17 cellular contexts compared by ENCODE assay signal in the genomic region with DNA sequence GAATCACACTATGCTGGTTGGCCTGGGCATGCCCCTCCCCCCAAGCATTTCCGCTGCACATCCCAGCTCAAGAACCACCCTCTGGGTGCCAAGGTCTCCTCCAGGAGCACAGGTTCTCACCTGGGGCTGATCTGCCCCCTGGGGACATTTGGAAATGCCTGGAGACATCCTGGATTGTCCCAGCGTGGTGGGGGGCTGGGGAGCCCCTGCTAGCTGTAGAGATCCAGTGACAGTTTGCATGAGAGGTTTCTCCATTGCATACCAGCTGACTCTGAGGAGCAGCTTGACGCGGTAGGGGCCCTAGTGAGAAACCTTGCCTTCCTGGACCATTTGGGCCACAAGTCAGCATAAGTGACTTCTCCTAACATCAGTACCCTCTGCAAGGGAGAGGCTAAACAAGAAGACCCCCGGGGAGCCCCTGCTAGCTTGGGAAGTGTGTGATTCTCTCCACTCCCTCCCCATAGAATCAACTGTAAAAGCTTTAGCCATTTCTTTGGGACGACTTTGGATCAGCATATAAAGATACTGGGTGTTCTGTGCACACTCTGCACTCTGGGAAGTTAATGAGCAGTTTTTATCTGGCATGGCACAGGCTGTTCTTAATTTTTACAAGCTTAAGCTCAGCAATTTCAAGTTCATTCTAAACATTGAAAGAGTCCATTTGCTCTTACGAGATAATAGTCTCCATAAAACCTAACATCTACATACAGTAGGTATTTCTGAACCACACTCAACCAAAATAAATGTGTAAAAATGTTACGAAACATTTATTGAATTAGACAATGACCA.
DNase-seq lines count a peak whose midpoint lies in the region; ATAC-seq, FAIRE-seq and TF ChIP-seq lines count a peak whose summit lies in the region.
"Had no signal": no experiment of that assay in that cellular context is flagged by ENCODE, and none has a peak within 500 bp of the region (broad histone marks: within the 10 kb centered on the region; RNA-seq: fewer than 3 reads in every experiment).

No MANE protein-coding gene starts in this region.

- H3K36me3 ChIP-seq in H1 (ENCODE audit: control insufficient read depth in 2 of 4, insufficient read depth in 4 of 4, low read length in 3 of 4) (no peaks in the 10 kb centered on the region), neuronal stem cell (replicated peaks in 1 of 2; ENCODE audit: control insufficient read depth in 2 of 2, insufficient read depth in 2 of 2, low read length in 2 of 2) (peaks cover 0 to 4% of the 10 kb centered on the region in 2 donors), left lung (no peaks in the 10 kb centered on the region)

- H3K4me2 ChIP-seq in H1 (ENCODE audit: insufficient read depth in 1 of 2, low read depth in 2 of 2, low read length in 2 of 2) (no peak overlapping the region), neuronal stem cell (ENCODE audit: insufficient read depth, low read length, poor library complexity, severe bottlenecking) (no peak overlapping the region)

- no peak overlapping the region for H2AK5ac ChIP-seq in H1 (ENCODE audit: low read depth, low read length)
- no peak overlapping the region for H2AK5ac ChIP-seq in neuronal stem cell (ENCODE audit: low read depth, low read length)

- H3K36me3 Mint-ChIP-seq in activated CD8-positive, alpha-beta T cell treated with anti-CD3 and anti-CD28 coated beads, Interleukin-2, amount 10 ng/mL, durations not matched to agents 7 days and 5 days (ENCODE audit: low read depth): no peaks in the 10 kb centered on the region
- H3K36me3 Mint-ChIP-seq: CD4-positive, alpha-beta memory T cell had no signal

- H3K23ac ChIP-seq in H1 (ENCODE audit: insufficient read length) (no peak overlapping the region), neuronal stem cell (ENCODE audit: low read depth, low read length, poor library complexity) (peak overlapping the region; percentile 47)

- 78% methylated on average over 8 of the region's 8 CpGs; no CpG with 5 or more reads in 1 of the 2 experiments for WGBS in H1 (ENCODE audit: extremely low coverage in 1 of 2, insufficient coverage in 1 of 2, insufficient read length in 1 of 2, insufficient replicate concordance in 2 of 2, low coverage in 1 of 2, low lambda C conversion rate in 2 of 2, missing lambda C conversion rate in 1 of 2), 2 experiments
- no CpG with 5 or more reads among the region's 8 CpGs for WGBS in neuronal stem cell (ENCODE audit: extremely low coverage in 2 of 2, insufficient read length in 2 of 2, insufficient replicate concordance in 1 of 2), 2 donors

- H2BK120ac ChIP-seq in H1 (replicated peaks; ENCODE audit: low read depth, low read length) (no peak overlapping the region), neuronal stem cell (ENCODE audit: low read depth, low read length) (no peak overlapping the region)

- no peak for ATAC-seq in left lung
- no peak for ATAC-seq in activated CD8-positive, alpha-beta T cell treated with anti-CD3 and anti-CD28 coated beads, Interleukin-2, amount 10 ng/mL, durations not matched to agents 7 days and 5 days
- ATAC-seq: HepG2 had no signal

- H3K27ac ChIP-seq in C4-2B (peak overlapping the region; percentile 52), H1 (ENCODE audit: low read depth, low read length) (no peak overlapping the region), neuronal stem cell (replicated peaks; ENCODE audit: low read length) (no peak overlapping the region), left lung (no peak overlapping the region)

- TF ChIP-seq EP300 in H1 (IDR thresholded peaks at IDR 0.05; ENCODE audit: borderline replicate concordance in 1 of 2, low read depth in 2 of 2, low read length in 2 of 2): no peak

- POLR2A ChIA-PET in H1 (lab: Charles Lee; ENCODE audit: partially characterized antibody): no interaction called here
- POLR2A ChIA-PET in activated CD8-positive, alpha-beta T cell treated with anti-CD3 and anti-CD28 coated beads, Interleukin-2, amount 10 ng/mL, durations not matched to agents 7 days and 5 days (lab: Charles Lee): no interaction called here

- H3K27me3 Mint-ChIP-seq in activated CD8-positive, alpha-beta T cell treated with anti-CD3 and anti-CD28 coated beads, Interleukin-2, amount 10 ng/mL, durations not matched to agents 7 days and 5 days (ENCODE audit: low read depth): no peaks in the 10 kb centered on the region
- H3K27me3 Mint-ChIP-seq: B cell; CD4-positive, alpha-beta memory T cell had no signal

- H3K9me3 Mint-ChIP-seq in activated CD8-positive, alpha-beta T cell treated with anti-CD3 and anti-CD28 coated beads, Interleukin-2, amount 10 ng/mL, durations not matched to agents 7 days and 5 days (ENCODE audit: insufficient read depth): no peaks in the 10 kb centered on the region
- H3K9me3 Mint-ChIP-seq: CD4-positive, alpha-beta memory T cell had no signal

- H2BK5ac ChIP-seq in H1 (ENCODE audit: low read depth, low read length) (peak overlapping the region; percentile 7; the same call in 1 of the 2 replicates), neuronal stem cell (ENCODE audit: low read length) (no peak overlapping the region)

- no peaks in the 10 kb centered on the region for H3K4me1 Mint-ChIP-seq in activated CD8-positive, alpha-beta T cell treated with anti-CD3 and anti-CD28 coated beads, Interleukin-2, amount 10 ng/mL, durations not matched to agents 7 days and 5 days (ENCODE audit: low read depth)
- H3K4me1 Mint-ChIP-seq: B cell; CD4-positive, alpha-beta memory T cell had no signal

- CTCF ChIA-PET in H1 (lab: Charles Lee; ENCODE audit: partially characterized antibody): interaction anchor here (1.0 to 2.3 kb wide), 10 partner anchors 8 to 138 kb away, joined by 3 to 9 read pairs (median 4); no protein-coding TSS in a partner anchor
- CTCF ChIA-PET in activated CD8-positive, alpha-beta T cell treated with anti-CD3 and anti-CD28 coated beads, Interleukin-2, amount 10 ng/mL, durations not matched to agents 7 days and 5 days (lab: Charles Lee): no interaction called here

- peak; percentile 67 for DNase-seq in LNCaP clone FGC (ENCODE audit: low read depth)
- DNase-seq in H1 (ENCODE audit: low read depth in 1 of 2, low spot score in 2 of 2): no peak
- no peak for DNase-seq in neuronal stem cell (ENCODE audit: low spot score)
- no peak for DNase-seq in NCI-H82 treated with DMSO at 0.1 percent for 48 hours (lab: John Stamatoyannopoulos, UW; ENCODE audit: unreplicated experiment)
- no peak for DNase-seq in left lung
- DNase-seq in activated CD8-positive, alpha-beta T cell treated with anti-CD3 and anti-CD28 coated beads, Interleukin-2, amount 10 ng/mL, durations not matched to agents 7 days and 5 days: no peak
- DNase-seq: C1 segment of cervical spinal cord; CD4-positive, alpha-beta memory T cell; DND-41; GDM1; Karpas-422 had no signal

- no peak overlapping the region for H3K4me3 ChIP-seq in LNCaP clone FGC (ENCODE audit: low read depth, low read length)
- no peak overlapping the region for H3K4me3 ChIP-seq in H1 (ENCODE audit: extremely low read depth in 1 of 4, insufficient read depth in 2 of 4, low read depth in 3 of 4, low read length in 4 of 4)
- H3K4me3 ChIP-seq in neuronal stem cell (ENCODE audit: low read length in 2 of 2): no peak overlapping the region
- H3K4me3 ChIP-seq in left lung: no peak overlapping the region

- H3K18ac ChIP-seq in H1 (ENCODE audit: extremely low read depth, low read length): no peak overlapping the region; the same call in 1 of the 2 replicates
- H3K18ac ChIP-seq in neuronal stem cell (ENCODE audit: low read length): no peak overlapping the region

- H3K4me1 ChIP-seq in H1 (replicated peaks in 1 of 4; ENCODE audit: control insufficient read depth in 3 of 4, insufficient read depth in 4 of 4, low read length in 3 of 4) (peaks cover 0 to 4% (median 3%) of the 10 kb centered on the region in 4 experiments; a peak in 5 of 7 replicates), neuronal stem cell (ENCODE audit: control insufficient read depth in 2 of 2, insufficient read depth in 1 of 2, low read depth in 1 of 2, low read length in 2 of 2) (no peaks in the 10 kb centered on the region), left lung (no peaks in the 10 kb centered on the region)

- H3K79me1 ChIP-seq in H1 (ENCODE audit: low read depth, low read length): no peaks in the 10 kb centered on the region
- H3K79me1 ChIP-seq in neuronal stem cell (ENCODE audit: low read depth, low read length): peaks cover 1% of the 10 kb centered on the region

- no peak for TF ChIP-seq POLR2A in H1 (IDR thresholded peaks at IDR 0.05; ENCODE audit: control extremely low read depth in 1 of 2, low read depth in 2 of 2, low read length in 2 of 2)

- H3K79me2 ChIP-seq in H1 (ENCODE audit: control insufficient read depth in 1 of 2, insufficient read depth in 2 of 2, low read length in 2 of 2): no peaks in the 10 kb centered on the region

- TF ChIP-seq RAD21 in H1 (IDR thresholded peaks at IDR 0.05 in 1 of 2, conservative IDR thresholded peaks at IDR 0.05 in 1 of 2; ENCODE audit: low read depth in 2 of 2, low read length in 2 of 2): no peak

- no peak overlapping the region for H2BK20ac ChIP-seq in H1 (ENCODE audit: low read length)

- no peak overlapping the region for H3K4me3 Mint-ChIP-seq in activated CD8-positive, alpha-beta T cell treated with anti-CD3 and anti-CD28 coated beads, Interleukin-2, amount 10 ng/mL, durations not matched to agents 7 days and 5 days
- H3K4me3 Mint-ChIP-seq: B cell; CD4-positive, alpha-beta memory T cell had no signal

- H3K56ac ChIP-seq in H1 (replicated peaks; ENCODE audit: insufficient read length, low read depth, low read length): no peak overlapping the region

- no peak overlapping the region for H3K9ac ChIP-seq in H1 (replicated peaks in 1 of 4; ENCODE audit: extremely low read depth in 1 of 4, low read depth in 3 of 4, low read length in 3 of 4)
- no peak overlapping the region for H3K9ac ChIP-seq in neuronal stem cell (ENCODE audit: low read depth, low read length, poor library complexity)

- H2BK12ac ChIP-seq in H1 (ENCODE audit: low read depth, low read length) (no peak overlapping the region), neuronal stem cell (ENCODE audit: low read length) (no peak overlapping the region)

- H2AFZ ChIP-seq in H1 (ENCODE audit: low read length): no peak overlapping the region
- H2AFZ ChIP-seq in neuronal stem cell (ENCODE audit: low read length): no peak overlapping the region

- H3K9me3 ChIP-seq in H1 (ENCODE audit: insufficient read depth in 2 of 2, low read depth in 1 of 2, low read length in 1 of 2) (no peaks in the 10 kb centered on the region), neuronal stem cell (replicated peaks in 1 of 2; ENCODE audit: control insufficient read depth in 2 of 2, insufficient read depth in 1 of 2, low read depth in 1 of 2, low read length in 2 of 2) (peaks cover 0 to 2% of the 10 kb centered on the region in 2 donors), left lung (no peaks in the 10 kb centered on the region)

- H4K20me1 ChIP-seq in H1 (replicated peaks in 1 of 2; ENCODE audit: control insufficient read depth in 1 of 2, insufficient read depth in 2 of 2, low read length in 2 of 2): no peaks in the 10 kb centered on the region

- H4K91ac ChIP-seq in H1 (replicated peaks; ENCODE audit: insufficient read length, low read length) (peak overlapping the region; percentile 38), neuronal stem cell (ENCODE audit: low read depth, low read length, poor library complexity) (no peak overlapping the region)

- no peak overlapping the region for H4K5ac ChIP-seq in H1 (ENCODE audit: insufficient read length, low read depth, low read length)

- no peak overlapping the region for H3K4ac ChIP-seq in H1 (replicated peaks; ENCODE audit: insufficient read length, low read depth, low read length)
- H3K4ac ChIP-seq in neuronal stem cell (ENCODE audit: low read length): no peak overlapping the region

- H3K23me2 ChIP-seq in H1 (ENCODE audit: low read depth, low read length): no peaks in the 10 kb centered on the region

- H3K27ac Mint-ChIP-seq in activated CD8-positive, alpha-beta T cell treated with anti-CD3 and anti-CD28 coated beads, Interleukin-2, amount 10 ng/mL, durations not matched to agents 7 days and 5 days: no peak overlapping the region
- H3K27ac Mint-ChIP-seq: B cell had no signal

- H3K14ac ChIP-seq in H1 (ENCODE audit: insufficient read length): no peak overlapping the region
- no peak overlapping the region for H3K14ac ChIP-seq in neuronal stem cell (ENCODE audit: low read length)

- intact Hi-C loops in left lung (cut with DNase I): no loop called here

- H2BK15ac ChIP-seq in H1 (ENCODE audit: low read length) (no peak overlapping the region), neuronal stem cell (ENCODE audit: low read length) (no peak overlapping the region)

- H3K27me3 ChIP-seq in H1 (replicated peaks in 1 of 4; ENCODE audit: control insufficient read depth in 3 of 4, extremely low read depth in 1 of 4, insufficient read depth in 3 of 4, low read length in 3 of 4) (no peaks in the 10 kb centered on the region), neuronal stem cell (ENCODE audit: control insufficient read depth in 3 of 3, insufficient read depth in 3 of 3, low read depth in 1 of 3, low read length in 3 of 3) (no peaks in the 10 kb centered on the region), left lung (no peaks in the 10 kb centered on the region)

- no peak for FAIRE-seq in H1 (lab: Jason Lieb, UNC)
- FAIRE-seq: GM12892, H54, HepG2, HTR-8/SVneo had no signal

- TF ChIP-seq CTCF in C4-2B (conservative IDR thresholded peaks at IDR 0.05) (no peak), LNCaP clone FGC (IDR thresholded peaks at IDR 0.05; ENCODE audit: control insufficient read depth, extremely low read depth, insufficient read depth) (no peak), H1 (IDR thresholded peaks at IDR 0.05; ENCODE audit: control extremely low read depth in 1 of 3, insufficient read depth in 1 of 3, low read depth in 1 of 3, low read length in 3 of 3) (no peak), left lung (IDR thresholded peaks at IDR 0.05) (no peak)

- H4K8ac ChIP-seq in H1 (ENCODE audit: extremely low read depth, insufficient read depth, low read length) (no peak overlapping the region; the same call in 1 of the 2 replicates), neuronal stem cell (ENCODE audit: low read depth, low read length) (no peak overlapping the region)
